In genomic region chr1:17979815-17980214, GRCh38 we compare ENCODE assay signal across 19 cellular contexts.
DNase-seq lines count a peak whose midpoint lies in the region; ATAC-seq and TF ChIP-seq lines count a peak whose summit lies in the region.
"Had no signal": no experiment of that assay in that cellular context is flagged by ENCODE, and none has a peak within 500 bp of the region (broad histone marks: within the 10 kb centered on the region; RNA-seq: fewer than 3 reads in every experiment).

No MANE protein-coding gene starts in this region.

- no peak overlapping the region for H3K4me3 Mint-ChIP-seq in progenitor cell of endocrine pancreas (ENCODE audit: low read depth)
- H3K4me3 Mint-ChIP-seq: activated CD8-positive, alpha-beta T cell treated with anti-CD3 and anti-CD28 coated beads, Interleukin-2, amount 10 ng/mL, durations not matched to agents 7 days and 5 days; effector memory CD8-positive, alpha-beta T cell; immature natural killer cell had no signal

- no peak for ATAC-seq in HG02840 (IDR thresholded peaks at IDR 0.05; ENCODE audit: low FRiP score, unreplicated experiment)
- ATAC-seq: activated CD8-positive, alpha-beta T cell treated with anti-CD3 and anti-CD28 coated beads, Interleukin-2, amount 10 ng/mL, durations not matched to agents 7 days and 5 days; effector memory CD8-positive, alpha-beta T cell; esophagus mucosa; foreskin keratinocyte had no signal

- DNase-seq in NCI-H82 (lab: John Stamatoyannopoulos, UW) (peak; percentile 42), NCI-H82 treated with DMSO at 0.1 percent for 48 hours (lab: John Stamatoyannopoulos, UW; ENCODE audit: unreplicated experiment) (no peak), NCI-H2107 treated with DMSO at 0.1 percent for 48 hours (lab: John Stamatoyannopoulos, UW; ENCODE audit: unreplicated experiment) (peak; percentile 96), NCI-H69 (lab: John Stamatoyannopoulos, UW) (peak; percentile 23), iPS-NIHi7 (ENCODE audit: extremely low spot score) (peak; percentile 71), progenitor cell of endocrine pancreas (ENCODE audit: low spot score, unreplicated experiment) (no peak), medulla oblongata (ENCODE audit: extremely low spot score) (no peak)
- DNase-seq: activated CD8-positive, alpha-beta T cell treated with anti-CD3 and anti-CD28 coated beads, Interleukin-2, amount 10 ng/mL, durations not matched to agents 7 days and 5 days; brain microvascular endothelial cell; Caco-2; effector memory CD8-positive, alpha-beta T cell; EL; foreskin keratinocyte; immature natural killer cell; mesenchymal stem cell; stimulated activated CD8-positive, alpha-beta memory T cell treated with anti-CD3 and anti-CD28 coated beads, Interleukin-4, amount 100 ng/mL, for 48 hours; stomach had no signal

- peaks cover 29% of the 10 kb centered on the region for H3K27me3 Mint-ChIP-seq in progenitor cell of endocrine pancreas

- no peaks in the 10 kb centered on the region for H3K9me3 Mint-ChIP-seq in progenitor cell of endocrine pancreas (ENCODE audit: low read depth)
- H3K9me3 Mint-ChIP-seq: effector memory CD8-positive, alpha-beta T cell; immature natural killer cell had no signal

- TF ChIP-seq CTCF in progenitor cell of endocrine pancreas (IDR thresholded peaks at IDR 0.05; ENCODE audit: unreplicated experiment) = no peak

- H3K27ac Mint-ChIP-seq in progenitor cell of endocrine pancreas = no peak overlapping the region
- H3K27ac Mint-ChIP-seq: activated CD8-positive, alpha-beta T cell treated with anti-CD3 and anti-CD28 coated beads, Interleukin-2, amount 10 ng/mL, durations not matched to agents 7 days and 5 days; effector memory CD8-positive, alpha-beta T cell; immature natural killer cell had no signal

- H3K4me1 Mint-ChIP-seq in progenitor cell of endocrine pancreas (ENCODE audit: low read depth) = no peaks in the 10 kb centered on the region
- H3K4me1 Mint-ChIP-seq: immature natural killer cell had no signal

- no peaks in the 10 kb centered on the region for H3K36me3 Mint-ChIP-seq in progenitor cell of endocrine pancreas (ENCODE audit: insufficient read depth)
- H3K36me3 Mint-ChIP-seq: immature natural killer cell had no signal

Comparison
In these comparisons a context has a peak if more than half of its experiments do, and no peak if none do; other contexts are left out.
1. DNase-seq: peak in NCI-H82 (single experiment), NCI-H2107 treated with DMSO at 0.1 percent for 48 hours (single experiment), NCI-H69 (single experiment) and iPS-NIHi7 (single experiment); none in NCI-H82 treated with DMSO at 0.1 percent for 48 hours (single experiment), progenitor cell of endocrine pancreas (single experiment) and medulla oblongata (single experiment).